1 cellular context compared by ENCODE assay signal in genomic region chr2:234676109-234676858, GRCh38.
TF ChIP-seq lines count a peak whose summit lies in the region.

No MANE protein-coding gene starts in this region.

TF ChIP-seq in HepG2, 621 proteins besides CTCF, POLR2A, EP300 and RAD21 (continued from another document and continues in another):
- TF ChIP-seq ARID5B (CRISPR knock-in tag; IDR thresholded peaks at IDR 0.05) (peak; percentile 97), USF2 (IDR thresholded peaks at IDR 0.05; ENCODE audit: low read depth, low read length) (no peak), USF2 (CRISPR knock-in tag; IDR thresholded peaks at IDR 0.05; ENCODE audit: borderline replicate concordance) (no peak), ZKSCAN8 (CRISPR knock-in tag; IDR thresholded peaks at IDR 0.05; ENCODE audit: borderline replicate concordance) (peak; percentile 70; the same call in 1 of the 2 replicates), PRMT3 (CRISPR knock-in tag; IDR thresholded peaks at IDR 0.05; ENCODE audit: borderline replicate concordance, low read depth) (no peak), ZNF513 (CRISPR knock-in tag; conservative IDR thresholded peaks at IDR 0.05) (no peak), RFX3 (CRISPR knock-in tag; IDR thresholded peaks at IDR 0.05) (no peak), SKI (IDR thresholded peaks at IDR 0.05; ENCODE audit: partially characterized antibody) (no peak), ZNF563 (CRISPR knock-in tag; IDR thresholded peaks at IDR 0.05) (no peak), ZFP82 (CRISPR knock-in tag; IDR thresholded peaks at IDR 0.05; ENCODE audit: borderline replicate concordance) (no peak), HNF1A (IDR thresholded peaks at IDR 0.05; ENCODE audit: low read depth) (no peak), HNF1A (CRISPR knock-in tag; IDR thresholded peaks at IDR 0.05; ENCODE audit: borderline replicate concordance) (peak; percentile 55; the same call in 1 of the 2 replicates), FIP1L1 (IDR thresholded peaks at IDR 0.05; ENCODE audit: borderline replicate concordance, insufficient read depth, low read depth, low read length) (no peak), SIX4 (CRISPR knock-in tag; IDR thresholded peaks at IDR 0.05) (peak; percentile 63; the same call in 1 of the 2 replicates), MTA1 (CRISPR knock-in tag; IDR thresholded peaks at IDR 0.05; ENCODE audit: borderline replicate concordance) (no peak), ZNF562 (CRISPR knock-in tag; IDR thresholded peaks at IDR 0.05; ENCODE audit: borderline replicate concordance) (no peak), CBX2 (IDR thresholded peaks at IDR 0.05; ENCODE audit: low read depth, low read length) (no peak), CBX2 (CRISPR knock-in tag; IDR thresholded peaks at IDR 0.05; ENCODE audit: low read depth) (no peak), KDM4B (CRISPR knock-in tag; IDR thresholded peaks at IDR 0.05) (peak; percentile 34; the same call in 1 of the 2 replicates), ZNF275 (CRISPR knock-in tag; IDR thresholded peaks at IDR 0.05; ENCODE audit: borderline replicate concordance) (no peak), TAF1 (CRISPR knock-in tag; IDR thresholded peaks at IDR 0.05) (peak; percentile 22; the same call in 1 of the 2 replicates), CHCHD3 (CRISPR knock-in tag; IDR thresholded peaks at IDR 0.05) (no peak), ZBTB39 (CRISPR knock-in tag; IDR thresholded peaks at IDR 0.05) (0 out of 2 replicates have a peak, but pooled peaks have one; percentile 61), CREBL2 (CRISPR knock-in tag; IDR thresholded peaks at IDR 0.05; ENCODE audit: borderline replicate concordance) (no peak), ZNF605 (CRISPR knock-in tag; IDR thresholded peaks at IDR 0.05) (no peak; the same call in 1 of the 2 replicates), ZKSCAN5 (CRISPR knock-in tag; IDR thresholded peaks at IDR 0.05) (no peak), ZNF3 (CRISPR knock-in tag; IDR thresholded peaks at IDR 0.05) (peak; percentile 37; the same call in 1 of the 2 replicates), RBAK (CRISPR knock-in tag; IDR thresholded peaks at IDR 0.05) (no peak), HNF4A (CRISPR knock-in tag; IDR thresholded peaks at IDR 0.05) (peak; percentile 76), LCORL (IDR thresholded peaks at IDR 0.05) (0 out of 2 replicates have a peak, but pooled peaks have one; percentile 49), LCORL (CRISPR knock-in tag; IDR thresholded peaks at IDR 0.05) (peak; percentile 87), SMAD9 (CRISPR knock-in tag; IDR thresholded peaks at IDR 0.05) (no peak), ZNF331 (CRISPR knock-in tag; IDR thresholded peaks at IDR 0.05) (peak; percentile 86), GTF3A (CRISPR knock-in tag; conservative IDR thresholded peaks at IDR 0.05) (no peak), BRCA1 (CRISPR knock-in tag; IDR thresholded peaks at IDR 0.05) (no peak)
- TF ChIP-seq, protein P1, sequence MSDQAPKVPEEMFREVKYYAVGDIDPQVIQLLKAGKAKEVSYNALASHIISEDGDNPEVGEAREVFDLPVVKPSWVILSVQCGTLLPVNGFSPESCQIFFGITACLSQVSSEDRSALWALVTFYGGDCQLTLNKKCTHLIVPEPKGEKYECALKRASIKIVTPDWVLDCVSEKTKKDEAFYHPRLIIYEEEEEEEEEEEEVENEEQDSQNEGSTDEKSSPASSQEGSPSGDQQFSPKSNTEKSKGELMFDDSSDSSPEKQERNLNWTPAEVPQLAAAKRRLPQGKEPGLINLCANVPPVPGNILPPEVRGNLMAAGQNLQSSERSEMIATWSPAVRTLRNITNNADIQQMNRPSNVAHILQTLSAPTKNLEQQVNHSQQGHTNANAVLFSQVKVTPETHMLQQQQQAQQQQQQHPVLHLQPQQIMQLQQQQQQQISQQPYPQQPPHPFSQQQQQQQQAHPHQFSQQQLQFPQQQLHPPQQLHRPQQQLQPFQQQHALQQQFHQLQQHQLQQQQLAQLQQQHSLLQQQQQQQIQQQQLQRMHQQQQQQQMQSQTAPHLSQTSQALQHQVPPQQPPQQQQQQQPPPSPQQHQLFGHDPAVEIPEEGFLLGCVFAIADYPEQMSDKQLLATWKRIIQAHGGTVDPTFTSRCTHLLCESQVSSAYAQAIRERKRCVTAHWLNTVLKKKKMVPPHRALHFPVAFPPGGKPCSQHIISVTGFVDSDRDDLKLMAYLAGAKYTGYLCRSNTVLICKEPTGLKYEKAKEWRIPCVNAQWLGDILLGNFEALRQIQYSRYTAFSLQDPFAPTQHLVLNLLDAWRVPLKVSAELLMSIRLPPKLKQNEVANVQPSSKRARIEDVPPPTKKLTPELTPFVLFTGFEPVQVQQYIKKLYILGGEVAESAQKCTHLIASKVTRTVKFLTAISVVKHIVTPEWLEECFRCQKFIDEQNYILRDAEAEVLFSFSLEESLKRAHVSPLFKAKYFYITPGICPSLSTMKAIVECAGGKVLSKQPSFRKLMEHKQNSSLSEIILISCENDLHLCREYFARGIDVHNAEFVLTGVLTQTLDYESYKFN (CRISPR knock-in tag; conservative IDR thresholded peaks at IDR 0.05) = peak; percentile 95
- TF ChIP-seq, protein P2, sequence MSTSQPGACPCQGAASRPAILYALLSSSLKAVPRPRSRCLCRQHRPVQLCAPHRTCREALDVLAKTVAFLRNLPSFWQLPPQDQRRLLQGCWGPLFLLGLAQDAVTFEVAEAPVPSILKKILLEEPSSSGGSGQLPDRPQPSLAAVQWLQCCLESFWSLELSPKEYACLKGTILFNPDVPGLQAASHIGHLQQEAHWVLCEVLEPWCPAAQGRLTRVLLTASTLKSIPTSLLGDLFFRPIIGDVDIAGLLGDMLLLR (CRISPR knock-in tag; IDR thresholded peaks at IDR 0.05) = no peak
- TF ChIP-seq, protein P3, sequence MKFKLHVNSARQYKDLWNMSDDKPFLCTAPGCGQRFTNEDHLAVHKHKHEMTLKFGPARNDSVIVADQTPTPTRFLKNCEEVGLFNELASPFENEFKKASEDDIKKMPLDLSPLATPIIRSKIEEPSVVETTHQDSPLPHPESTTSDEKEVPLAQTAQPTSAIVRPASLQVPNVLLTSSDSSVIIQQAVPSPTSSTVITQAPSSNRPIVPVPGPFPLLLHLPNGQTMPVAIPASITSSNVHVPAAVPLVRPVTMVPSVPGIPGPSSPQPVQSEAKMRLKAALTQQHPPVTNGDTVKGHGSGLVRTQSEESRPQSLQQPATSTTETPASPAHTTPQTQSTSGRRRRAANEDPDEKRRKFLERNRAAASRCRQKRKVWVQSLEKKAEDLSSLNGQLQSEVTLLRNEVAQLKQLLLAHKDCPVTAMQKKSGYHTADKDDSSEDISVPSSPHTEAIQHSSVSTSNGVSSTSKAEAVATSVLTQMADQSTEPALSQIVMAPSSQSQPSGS (CRISPR knock-in tag; IDR thresholded peaks at IDR 0.05) = peak; percentile 39; the same call in 1 of the 2 replicates
- TF ChIP-seq, protein P4, sequence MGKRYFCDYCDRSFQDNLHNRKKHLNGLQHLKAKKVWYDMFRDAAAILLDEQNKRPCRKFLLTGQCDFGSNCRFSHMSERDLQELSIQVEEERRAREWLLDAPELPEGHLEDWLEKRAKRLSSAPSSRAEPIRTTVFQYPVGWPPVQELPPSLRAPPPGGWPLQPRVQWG (CRISPR knock-in tag; IDR thresholded peaks at IDR 0.05; ENCODE audit: borderline replicate concordance, low read depth) = no peak
